Comparison of ENCODE assay signal across 8 cellular contexts in the genomic region with DNA sequence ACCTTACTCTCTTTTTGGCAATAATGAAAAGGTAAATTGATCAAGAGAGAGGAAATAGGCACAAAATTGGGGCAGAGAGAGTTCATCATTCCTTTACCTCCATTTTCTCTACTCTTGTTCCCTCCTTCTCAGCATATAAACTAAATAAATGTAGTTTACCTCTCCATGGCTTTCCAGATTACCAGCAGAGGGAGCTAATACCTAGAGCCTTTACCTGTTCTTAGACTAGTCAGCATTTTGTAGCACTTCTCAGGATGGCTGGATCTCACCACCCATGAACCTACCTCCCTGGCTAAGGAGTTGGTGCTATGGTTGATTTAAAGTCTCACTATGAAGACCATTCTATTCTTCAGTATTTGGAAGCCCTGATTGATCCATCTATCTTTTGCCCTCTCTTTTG.
DNase-seq lines count a peak whose midpoint lies in the region; TF ChIP-seq lines count a peak whose summit lies in the region.

No MANE protein-coding gene starts in this region.

- H3K27ac ChIP-seq in VCaP: no peak overlapping the region

- TF ChIP-seq POLR2A in NB4 (IDR thresholded peaks at IDR 0.05; ENCODE audit: extremely low read depth, insufficient read length): no peak

- TF ChIP-seq CTCF in GM10266 (IDR thresholded peaks at IDR 0.05; ENCODE audit: control insufficient read depth, insufficient read depth, low read depth, missing control alignments) (peak; percentile 38), NB4 (IDR thresholded peaks at IDR 0.05; ENCODE audit: low read depth, low read length) (peak; percentile 43), VCaP (conservative IDR thresholded peaks at IDR 0.05) (peak; percentile 77)

- H3K4me3 ChIP-seq in NB4 (ENCODE audit: low read depth, low read length): no peak overlapping the region

- DNase-seq in AG08395 (ENCODE audit: low spot score) (peak; percentile 48), GM10266 (ENCODE audit: extremely low spot score) (peak; percentile 5), NB4 (ENCODE audit: low read depth) (peak; percentile 60), iPS-NIHi7 (ENCODE audit: extremely low spot score) (peak; percentile 60), GF-D8 (lab: John Stamatoyannopoulos, UW) (no peak), putamen (ENCODE audit: low spot score) (no peak)
- no peak for DNase-seq in activated naive CD4-positive, alpha-beta T cell treated with Interleukin-2 at 50 U/mL for 16 hours

Comparison
In these comparisons a context has a peak if more than half of its experiments do, and no peak if none do; other contexts are left out.
1. DNase-seq: peak in AG08395 (single experiment), GM10266 (single experiment), NB4 (single experiment) and iPS-NIHi7 (single experiment); none in GF-D8 (single experiment), putamen (single experiment) and activated naive CD4-positive, alpha-beta T cell treated with Interleukin-2 at 50 U/mL for 16 hours (single experiment).
2. Peak in every context shown above with its lines, with median percentiles within 50 percentile points of each other: CTCF ChIP-seq.